ENCODE assay signal across 17 cellular contexts in the genomic region with DNA sequence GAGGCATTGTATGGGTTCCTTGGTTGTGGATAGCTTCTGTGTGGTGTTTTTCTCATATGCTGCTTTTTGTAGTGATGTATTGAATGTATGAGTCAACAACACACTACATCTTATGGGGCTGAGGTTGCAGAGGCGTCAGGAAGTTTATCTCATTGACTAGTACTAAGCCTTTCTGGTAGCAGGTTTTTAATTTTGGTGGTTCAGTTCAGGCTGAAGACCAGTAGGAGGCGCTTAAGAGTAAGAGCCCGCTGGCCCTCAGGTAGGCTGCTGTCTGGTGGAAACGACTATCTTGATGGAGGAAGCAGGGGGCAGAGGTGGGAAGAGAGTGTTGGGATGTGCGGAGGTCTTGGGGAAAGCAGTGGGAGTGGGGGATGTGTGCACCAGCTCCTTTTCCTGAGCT.
DNase-seq lines count a peak whose midpoint lies in the region; TF ChIP-seq lines count a peak whose summit lies in the region.
"Had no signal": no experiment of that assay in that cellular context is flagged by ENCODE, and none has a peak within 500 bp of the region (broad histone marks: within the 10 kb centered on the region; RNA-seq: fewer than 3 reads in every experiment).

No MANE protein-coding gene starts in this region.

- H4K91ac ChIP-seq in trophoblast cell (ENCODE audit: low read depth, low read length): no peak overlapping the region

- no peak overlapping the region for H3K9ac ChIP-seq in trophoblast cell (ENCODE audit: low read length)

- H3K9me3 ChIP-seq in trophoblast cell (ENCODE audit: insufficient read depth, low read depth, low read length): no peaks in the 10 kb centered on the region
- H3K9me3 ChIP-seq: neutrophil had no signal

- H4K8ac ChIP-seq in trophoblast cell (ENCODE audit: low read depth, low read length): no peak overlapping the region

- no peak overlapping the region for H2BK120ac ChIP-seq in trophoblast cell (ENCODE audit: insufficient read depth, low read length, poor library complexity)

- no peaks in the 10 kb centered on the region for H3K4me1 ChIP-seq in trophoblast cell (ENCODE audit: control insufficient read depth in 1 of 2, insufficient read depth in 2 of 2, low read length in 2 of 2)

- no CpG with 5 or more reads among the region's 5 CpGs for WGBS in trophoblast cell (ENCODE audit: extremely low coverage, insufficient coverage, insufficient read length)

- H3K18ac ChIP-seq in trophoblast cell (ENCODE audit: low read length): no peak overlapping the region

- no peak overlapping the region for H3K27ac ChIP-seq in trophoblast cell (ENCODE audit: low read depth, low read length)
- H3K27ac ChIP-seq: neutrophil, SK-N-MC had no signal

- H3K36me3 ChIP-seq in trophoblast cell (ENCODE audit: control insufficient read depth in 1 of 2, insufficient read depth in 2 of 2, low read length in 2 of 2): no peaks in the 10 kb centered on the region
- H3K36me3 ChIP-seq: neutrophil had no signal

- no peak overlapping the region for H2AK5ac ChIP-seq in trophoblast cell (ENCODE audit: low read length)

- no peaks in the 10 kb centered on the region for H3K79me2 ChIP-seq in trophoblast cell (ENCODE audit: control insufficient read depth, insufficient read depth, low read length, poor library complexity)

- H2BK12ac ChIP-seq in trophoblast cell (ENCODE audit: low read length): no peak overlapping the region

- H3K4me3 ChIP-seq in choroid plexus epithelial cell (ENCODE audit: low read depth, low read length) (no peak overlapping the region), trophoblast cell (ENCODE audit: low read depth, low read length) (no peak overlapping the region)
- H3K4me3 ChIP-seq: SK-N-MC had no signal

- H3K14ac ChIP-seq in trophoblast cell (ENCODE audit: low read length): no peak overlapping the region

- H2BK5ac ChIP-seq in trophoblast cell (ENCODE audit: low read depth, low read length, poor library complexity): no peak overlapping the region

- peak; percentile 4 for DNase-seq in NCI-H82 (lab: John Stamatoyannopoulos, UW)
- DNase-seq in NCI-H82 treated with DMSO at 0.1 percent for 48 hours (lab: John Stamatoyannopoulos, UW; ENCODE audit: unreplicated experiment): no peak
- no peak for DNase-seq in choroid plexus epithelial cell (ENCODE audit: low read depth)
- DNase-seq in trophoblast cell: no peak
- no peak for DNase-seq in activated gamma-delta T cell treated with Interleukin-2 at 50 U/mL for 16 hours
- no peak for DNase-seq in inferior parietal cortex (ENCODE audit: extremely low spot score)
- no peak for DNase-seq in SHP77 (lab: John Stamatoyannopoulos, UW)
- DNase-seq: 8988T; activated CD8-positive, alpha-beta memory T cell treated with anti-CD3 and anti-CD28 coated beads for 24 hours; CD8-positive, alpha-beta memory T cell; DND-41; kidney glomerular epithelial cell; NCI-H1417; stimulated activated CD4-positive, alpha-beta T cell treated with anti-CD3 and anti-CD28 coated beads, Interleukin-4, amount 100 ng/mL, for 4 hours had no signal

- no peak overlapping the region for H2AFZ ChIP-seq in trophoblast cell (ENCODE audit: insufficient read depth, low read length, poor library complexity)

- no peak overlapping the region for H3K4me2 ChIP-seq in trophoblast cell (ENCODE audit: low read length)

- no peak overlapping the region for H4K12ac ChIP-seq in trophoblast cell (ENCODE audit: low read depth, low read length)

- H3K27me3 ChIP-seq in trophoblast cell (ENCODE audit: insufficient read depth, low read length): no peaks in the 10 kb centered on the region
- H3K27me3 ChIP-seq: neutrophil had no signal

- peak overlapping the region; percentile 93 for H3K23ac ChIP-seq in trophoblast cell (ENCODE audit: low read length)

- peak; percentile 60 for TF ChIP-seq CTCF in LNCAP (IDR thresholded peaks at IDR 0.05)
- TF ChIP-seq CTCF in choroid plexus epithelial cell (conservative IDR thresholded peaks at IDR 0.05; ENCODE audit: low read depth, low read length): peak; percentile 31

- no peaks in the 10 kb centered on the region for H3K79me1 ChIP-seq in trophoblast cell (ENCODE audit: low read length)

- no peak overlapping the region for H3K4ac ChIP-seq in trophoblast cell (ENCODE audit: low read depth, low read length)
